In the genomic region with DNA sequence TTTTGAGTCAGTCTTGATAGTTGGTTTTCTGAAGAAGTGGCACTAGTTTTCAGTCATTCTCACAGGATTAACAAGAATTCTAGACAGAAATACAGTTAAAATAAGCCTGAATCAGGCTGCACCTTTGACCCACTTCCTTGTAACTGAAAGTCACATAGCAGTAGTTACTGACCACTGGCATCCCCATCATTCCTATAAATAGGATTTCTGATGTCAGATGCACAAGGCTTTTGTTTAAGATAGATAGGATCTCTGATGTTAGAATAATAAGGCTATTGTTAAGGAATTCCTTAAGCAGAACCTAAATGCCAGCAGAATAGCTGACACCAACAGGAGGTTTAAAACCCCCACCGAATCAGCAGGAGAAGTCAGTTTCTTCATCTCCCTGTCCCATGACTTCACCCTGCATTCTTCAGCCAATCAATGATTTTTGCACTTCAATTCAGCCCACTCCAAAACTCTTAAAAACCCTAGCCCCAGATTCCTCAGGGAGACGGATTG, we compare ENCODE assay signal across 14 cellular contexts. TPM values are rescaled to one million over a fixed set of nuclear protein-coding genes. Genes with fewer than 3 reads are reported as not detected.
DNase-seq lines count a peak whose midpoint lies in the region; ATAC-seq, FAIRE-seq and TF ChIP-seq lines count a peak whose summit lies in the region.
"Had no signal": no experiment of that assay in that cellular context is flagged by ENCODE, and none has a peak within 500 bp of the region (broad histone marks: within the 10 kb centered on the region; RNA-seq: fewer than 3 reads in every experiment).

No MANE protein-coding gene starts in this region.

- no peak overlapping the region for H3K27ac ChIP-seq in right atrium auricular region
- H3K27ac ChIP-seq: esophagus muscularis mucosa, KMS-11, lower lobe of right lung, psoas muscle had no signal

- peak; percentile 34 for ATAC-seq in left ventricle myocardium superior
- ATAC-seq in WTC11 = peak; percentile 88
- no peak for ATAC-seq in GM21576 (IDR thresholded peaks at IDR 0.05; ENCODE audit: unreplicated experiment)
- no peak for ATAC-seq in HG03469 (IDR thresholded peaks at IDR 0.05; ENCODE audit: unreplicated experiment)
- ATAC-seq: lower lobe of right lung had no signal

- H3K27me3 ChIP-seq in right atrium auricular region = no peaks in the 10 kb centered on the region
- H3K27me3 ChIP-seq: esophagus muscularis mucosa had no signal

- H3K9me3 Mint-ChIP-seq in WTC11 = peaks cover 32% of the 10 kb centered on the region

- H3K4me3 Mint-ChIP-seq in WTC11 = peak overlapping the region; percentile 2; the same call in 1 of the 2 replicates

- intact Hi-C loops in left ventricle myocardium superior (cut with micrococcal nuclease) = no loop called here

- H3K27ac Mint-ChIP-seq in WTC11 = peak overlapping the region; percentile 91

- H3K4me1 Mint-ChIP-seq in WTC11 = peaks cover 30% of the 10 kb centered on the region

- FAIRE-seq in urothelium cell line (lab: Jason Lieb, UNC) = no peak

- H3K27me3 Mint-ChIP-seq in WTC11 (ENCODE audit: low read depth) = no peaks in the 10 kb centered on the region; the same call in 1 of the 2 replicates

- H3K4me1 ChIP-seq in right atrium auricular region = no peaks in the 10 kb centered on the region
- H3K4me1 ChIP-seq: esophagus muscularis mucosa, lower lobe of right lung, psoas muscle had no signal

- H3K36me3 ChIP-seq in right atrium auricular region = no peaks in the 10 kb centered on the region
- H3K36me3 ChIP-seq: esophagus muscularis mucosa, lower lobe of right lung had no signal

- H3K9me3 ChIP-seq in right atrium auricular region = no peaks in the 10 kb centered on the region
- H3K9me3 ChIP-seq: esophagus muscularis mucosa, lower lobe of right lung, psoas muscle had no signal

- CTCF ChIA-PET in WTC11 (lab: Charles Lee) = no interaction called here

- no peak for TF ChIP-seq CTCF in right atrium auricular region (IDR thresholded peaks at IDR 0.05)
- TF ChIP-seq CTCF in WTC11 (IDR thresholded peaks at IDR 0.05) = no peak

- no peak for DNase-seq in left ventricle myocardium superior
- DNase-seq in right atrium auricular region (ENCODE audit: low spot score) = no peak
- no peak for DNase-seq in WTC11 (ENCODE audit: low spot score)
- DNase-seq in iPS DF 19.7 (ENCODE audit: low read depth, low spot score) = peak; percentile 80
- DNase-seq in urothelium cell line (ENCODE audit: low spot score) = peak; percentile 35
- DNase-seq in activated CD4-positive, alpha-beta T cell treated with anti-CD3 and anti-CD28 coated beads for 4 hours = no peak
- DNase-seq: activated CD8-positive, alpha-beta memory T cell treated with anti-CD3 and anti-CD28 coated beads, Interleukin-2, amount 50 U/mL, for 48 hours; AML-193; lower lobe of right lung; psoas muscle had no signal

- POLR2A ChIA-PET in WTC11 (lab: Charles Lee) = no interaction called here

- peaks cover 29% of the 10 kb centered on the region for H3K36me3 Mint-ChIP-seq in WTC11

- no peak overlapping the region for H3K4me3 ChIP-seq in right atrium auricular region
- H3K4me3 ChIP-seq: esophagus muscularis mucosa, lower lobe of right lung, psoas muscle had no signal

TF ChIP-seq in WTC11, 78 proteins besides CTCF, POLR2A, EP300 and RAD21 (continues in another document):
- no peak for TF ChIP-seq TEAD4 (CRISPR knock-in tag; IDR thresholded peaks at IDR 0.05)
- no peak for TF ChIP-seq KAT7 (CRISPR knock-in tag; IDR thresholded peaks at IDR 0.05; ENCODE audit: borderline replicate concordance)
- TF ChIP-seq ERG (CRISPR knock-in tag; IDR thresholded peaks at IDR 0.05) = no peak
- TF ChIP-seq SP1 (CRISPR knock-in tag; conservative IDR thresholded peaks at IDR 0.05) = 0 out of 2 replicates have a peak, but pooled peaks have one; percentile 23
- no peak for TF ChIP-seq JAZF1 (CRISPR knock-in tag; IDR thresholded peaks at IDR 0.05)
- TF ChIP-seq, protein P1, sequence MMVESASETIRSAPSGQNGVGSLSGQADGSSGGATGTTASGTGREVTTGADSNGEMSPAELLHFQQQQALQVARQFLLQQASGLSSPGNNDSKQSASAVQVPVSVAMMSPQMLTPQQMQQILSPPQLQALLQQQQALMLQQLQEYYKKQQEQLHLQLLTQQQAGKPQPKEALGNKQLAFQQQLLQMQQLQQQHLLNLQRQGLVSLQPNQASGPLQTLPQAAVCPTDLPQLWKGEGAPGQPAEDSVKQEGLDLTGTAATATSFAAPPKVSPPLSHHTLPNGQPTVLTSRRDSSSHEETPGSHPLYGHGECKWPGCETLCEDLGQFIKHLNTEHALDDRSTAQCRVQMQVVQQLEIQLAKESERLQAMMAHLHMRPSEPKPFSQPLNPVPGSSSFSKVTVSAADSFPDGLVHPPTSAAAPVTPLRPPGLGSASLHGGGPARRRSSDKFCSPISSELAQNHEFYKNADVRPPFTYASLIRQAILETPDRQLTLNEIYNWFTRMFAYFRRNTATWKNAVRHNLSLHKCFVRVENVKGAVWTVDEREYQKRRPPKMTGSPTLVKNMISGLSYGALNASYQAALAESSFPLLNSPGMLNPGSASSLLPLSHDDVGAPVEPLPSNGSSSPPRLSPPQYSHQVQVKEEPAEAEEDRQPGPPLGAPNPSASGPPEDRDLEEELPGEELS (CRISPR knock-in tag; IDR thresholded peaks at IDR 0.05) = no peak
- TF ChIP-seq NFYB (CRISPR knock-in tag; conservative IDR thresholded peaks at IDR 0.05; ENCODE audit: low read depth) = peak; percentile 60; the same call in 1 of the 2 replicates
- no peak for TF ChIP-seq HMGA2 (CRISPR knock-in tag; IDR thresholded peaks at IDR 0.05)
- TF ChIP-seq, protein P2, sequence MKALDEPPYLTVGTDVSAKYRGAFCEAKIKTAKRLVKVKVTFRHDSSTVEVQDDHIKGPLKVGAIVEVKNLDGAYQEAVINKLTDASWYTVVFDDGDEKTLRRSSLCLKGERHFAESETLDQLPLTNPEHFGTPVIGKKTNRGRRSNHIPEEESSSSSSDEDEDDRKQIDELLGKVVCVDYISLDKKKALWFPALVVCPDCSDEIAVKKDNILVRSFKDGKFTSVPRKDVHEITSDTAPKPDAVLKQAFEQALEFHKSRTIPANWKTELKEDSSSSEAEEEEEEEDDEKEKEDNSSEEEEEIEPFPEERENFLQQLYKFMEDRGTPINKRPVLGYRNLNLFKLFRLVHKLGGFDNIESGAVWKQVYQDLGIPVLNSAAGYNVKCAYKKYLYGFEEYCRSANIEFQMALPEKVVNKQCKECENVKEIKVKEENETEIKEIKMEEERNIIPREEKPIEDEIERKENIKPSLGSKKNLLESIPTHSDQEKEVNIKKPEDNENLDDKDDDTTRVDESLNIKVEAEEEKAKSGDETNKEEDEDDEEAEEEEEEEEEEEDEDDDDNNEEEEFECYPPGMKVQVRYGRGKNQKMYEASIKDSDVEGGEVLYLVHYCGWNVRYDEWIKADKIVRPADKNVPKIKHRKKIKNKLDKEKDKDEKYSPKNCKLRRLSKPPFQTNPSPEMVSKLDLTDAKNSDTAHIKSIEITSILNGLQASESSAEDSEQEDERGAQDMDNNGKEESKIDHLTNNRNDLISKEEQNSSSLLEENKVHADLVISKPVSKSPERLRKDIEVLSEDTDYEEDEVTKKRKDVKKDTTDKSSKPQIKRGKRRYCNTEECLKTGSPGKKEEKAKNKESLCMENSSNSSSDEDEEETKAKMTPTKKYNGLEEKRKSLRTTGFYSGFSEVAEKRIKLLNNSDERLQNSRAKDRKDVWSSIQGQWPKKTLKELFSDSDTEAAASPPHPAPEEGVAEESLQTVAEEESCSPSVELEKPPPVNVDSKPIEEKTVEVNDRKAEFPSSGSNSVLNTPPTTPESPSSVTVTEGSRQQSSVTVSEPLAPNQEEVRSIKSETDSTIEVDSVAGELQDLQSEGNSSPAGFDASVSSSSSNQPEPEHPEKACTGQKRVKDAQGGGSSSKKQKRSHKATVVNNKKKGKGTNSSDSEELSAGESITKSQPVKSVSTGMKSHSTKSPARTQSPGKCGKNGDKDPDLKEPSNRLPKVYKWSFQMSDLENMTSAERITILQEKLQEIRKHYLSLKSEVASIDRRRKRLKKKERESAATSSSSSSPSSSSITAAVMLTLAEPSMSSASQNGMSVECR (CRISPR knock-in tag; IDR thresholded peaks at IDR 0.05; ENCODE audit: borderline replicate concordance) = no peak
- no peak for TF ChIP-seq FOXJ3 (CRISPR knock-in tag; IDR thresholded peaks at IDR 0.05; ENCODE audit: borderline replicate concordance)
- TF ChIP-seq, protein P3, sequence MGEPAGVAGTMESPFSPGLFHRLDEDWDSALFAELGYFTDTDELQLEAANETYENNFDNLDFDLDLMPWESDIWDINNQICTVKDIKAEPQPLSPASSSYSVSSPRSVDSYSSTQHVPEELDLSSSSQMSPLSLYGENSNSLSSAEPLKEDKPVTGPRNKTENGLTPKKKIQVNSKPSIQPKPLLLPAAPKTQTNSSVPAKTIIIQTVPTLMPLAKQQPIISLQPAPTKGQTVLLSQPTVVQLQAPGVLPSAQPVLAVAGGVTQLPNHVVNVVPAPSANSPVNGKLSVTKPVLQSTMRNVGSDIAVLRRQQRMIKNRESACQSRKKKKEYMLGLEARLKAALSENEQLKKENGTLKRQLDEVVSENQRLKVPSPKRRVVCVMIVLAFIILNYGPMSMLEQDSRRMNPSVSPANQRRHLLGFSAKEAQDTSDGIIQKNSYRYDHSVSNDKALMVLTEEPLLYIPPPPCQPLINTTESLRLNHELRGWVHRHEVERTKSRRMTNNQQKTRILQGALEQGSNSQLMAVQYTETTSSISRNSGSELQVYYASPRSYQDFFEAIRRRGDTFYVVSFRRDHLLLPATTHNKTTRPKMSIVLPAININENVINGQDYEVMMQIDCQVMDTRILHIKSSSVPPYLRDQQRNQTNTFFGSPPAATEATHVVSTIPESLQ (CRISPR knock-in tag; IDR thresholded peaks at IDR 0.05) = no peak
- TF ChIP-seq ZNF121 (CRISPR knock-in tag; IDR thresholded peaks at IDR 0.05) = no peak

RNA-seq across cellular contexts. Expression of gene ZBTB24, which starts 30.6 kb away (rescaled TPM):
- total RNA-seq in left ventricle myocardium superior (3.4 TPM), right atrium auricular region (1 to 10 TPM; 3.7 to 4.5 TPM), WTC11 (2021) (13.7 to 14.7 TPM (median 14.6 TPM) in 3 replicates)

RNA-seq across cellular contexts. Expression of gene MICAL1, which starts 58.0 kb away (rescaled TPM):
- total RNA-seq in left ventricle myocardium superior (7.5 TPM), right atrium auricular region (10 to 100 TPM in 1 of 2 donors, 1 to 10 TPM in 1; 4.5 to 11.6 TPM), WTC11 (2021) (51.6 to 57.4 TPM (median 52.2 TPM) in 3 replicates)

Comparison
In these comparisons a context has a peak if more than half of its experiments do, and no peak if none do; other contexts are left out.
1. ATAC-seq: peak in left ventricle myocardium superior (single experiment) and WTC11 (single experiment); none in GM21576 (single experiment) and HG03469 (single experiment).
2. DNase-seq: peak in iPS DF 19.7 (single experiment) and urothelium cell line (single experiment); none in left ventricle myocardium superior (single experiment), right atrium auricular region (single experiment), WTC11 (single experiment) and activated CD4-positive, alpha-beta T cell treated with anti-CD3 and anti-CD28 coated beads for 4 hours (0 of 2).